In genomic region chr7:91537260-91538152, GRCh38 we compare ENCODE assay signal across 15 cellular contexts.
"Had no signal": no experiment of that assay in that cellular context is flagged by ENCODE, and none has a peak within 500 bp of the region (broad histone marks: within the 10 kb centered on the region; RNA-seq: fewer than 3 reads in every experiment).

No MANE protein-coding gene starts in this region.

- ATAC-seq: activated CD8-positive, alpha-beta T cell treated with anti-CD3 and anti-CD28 coated beads, Interleukin-2, amount 10 ng/mL, durations not matched to agents 7 days and 5 days; gastrocnemius medialis; heart right ventricle; natural killer cell treated with Interleukin-12 subunit alpha and Interleukin-12 subunit beta and Interleukin-15 and Interleukin-18, amount 100 ng/mL, for 72 hours had no signal

- H3K4me3 Mint-ChIP-seq: activated CD8-positive, alpha-beta T cell treated with anti-CD3 and anti-CD28 coated beads, Interleukin-2, amount 10 ng/mL, durations not matched to agents 7 days and 5 days; activated naive CD4-positive, alpha-beta T cell treated with anti-CD3 and anti-CD28 coated beads, Interleukin-2, amount 10 ng/mL, durations not matched to agents 7 days and 5 days; memory B cell; natural killer cell treated with Interleukin-12 subunit alpha and Interleukin-12 subunit beta and Interleukin-15 and Interleukin-18, amount 100 ng/mL, for 72 hours had no signal

- H3K36me3 ChIP-seq: gastrocnemius medialis, heart right ventricle, left ventricle myocardium inferior, stomach, thoracic aorta had no signal

- H3K4me3 ChIP-seq: gastrocnemius medialis, heart right ventricle, left ventricle myocardium inferior, stomach, thoracic aorta had no signal

- H3K9me3 Mint-ChIP-seq: activated naive CD4-positive, alpha-beta T cell treated with anti-CD3 and anti-CD28 coated beads, Interleukin-2, amount 10 ng/mL, durations not matched to agents 7 days and 5 days; memory B cell had no signal

- H3K4me1 Mint-ChIP-seq: activated naive CD4-positive, alpha-beta T cell treated with anti-CD3 and anti-CD28 coated beads, Interleukin-2, amount 10 ng/mL, durations not matched to agents 7 days and 5 days; memory B cell had no signal

- DNase-seq: activated CD4-positive, alpha-beta T cell treated with anti-CD3 and anti-CD28 coated beads for 48 hours; activated CD8-positive, alpha-beta memory T cell treated with anti-CD3 and anti-CD28 coated beads, Interleukin-2, amount 50 U/mL, for 48 hours; activated CD8-positive, alpha-beta T cell treated with anti-CD3 and anti-CD28 coated beads, Interleukin-2, amount 10 ng/mL, durations not matched to agents 7 days and 5 days; activated naive CD4-positive, alpha-beta T cell treated with anti-CD3 and anti-CD28 coated beads, Interleukin-2, amount 10 ng/mL, durations not matched to agents 7 days and 5 days; central memory CD4-positive, alpha-beta T cell; cortex of kidney; effector memory CD4-positive, alpha-beta T cell; gastrocnemius medialis; heart right ventricle; left ventricle myocardium inferior; stomach; T-helper 9 cell had no signal

- H3K27ac Mint-ChIP-seq: activated CD8-positive, alpha-beta T cell treated with anti-CD3 and anti-CD28 coated beads, Interleukin-2, amount 10 ng/mL, durations not matched to agents 7 days and 5 days; activated naive CD4-positive, alpha-beta T cell treated with anti-CD3 and anti-CD28 coated beads, Interleukin-2, amount 10 ng/mL, durations not matched to agents 7 days and 5 days; memory B cell; natural killer cell treated with Interleukin-12 subunit alpha and Interleukin-12 subunit beta and Interleukin-15 and Interleukin-18, amount 100 ng/mL, for 72 hours had no signal

- H3K27me3 Mint-ChIP-seq: activated naive CD4-positive, alpha-beta T cell treated with anti-CD3 and anti-CD28 coated beads, Interleukin-2, amount 10 ng/mL, durations not matched to agents 7 days and 5 days; natural killer cell treated with Interleukin-12 subunit alpha and Interleukin-12 subunit beta and Interleukin-15 and Interleukin-18, amount 100 ng/mL, for 72 hours had no signal

- H3K27me3 ChIP-seq: gastrocnemius medialis, heart right ventricle, stomach had no signal

- H3K36me3 Mint-ChIP-seq: activated naive CD4-positive, alpha-beta T cell treated with anti-CD3 and anti-CD28 coated beads, Interleukin-2, amount 10 ng/mL, durations not matched to agents 7 days and 5 days; memory B cell had no signal
